Comparison of ENCODE assay signal across 8 cellular contexts in genomic region chr1:21865943-21866628, GRCh38. TPM values are rescaled to one million over a fixed set of nuclear protein-coding genes. Genes with fewer than 3 reads are reported as not detected.
DNase-seq lines count a peak whose midpoint lies in the region; ATAC-seq and TF ChIP-seq lines count a peak whose summit lies in the region.

No MANE protein-coding gene starts in this region.

- H3K9me2 ChIP-seq in GM23248 (ENCODE audit: insufficient read depth) = no peaks in the 10 kb centered on the region

- peaks cover 2% of the 10 kb centered on the region for H3K4me1 Mint-ChIP-seq in activated naive CD8-positive, alpha-beta T cell treated with anti-CD3 and anti-CD28 coated beads, Interleukin-2, amount 50 U/mL, for 24 hours
- H3K4me1 Mint-ChIP-seq in MCF 10A (ENCODE audit: insufficient read depth, unreplicated experiment) = peaks cover 16% of the 10 kb centered on the region

- no peak overlapping the region for H3K4me3 Mint-ChIP-seq in activated naive CD8-positive, alpha-beta T cell treated with anti-CD3 and anti-CD28 coated beads, Interleukin-2, amount 50 U/mL, for 24 hours
- no peak overlapping the region for H3K4me3 Mint-ChIP-seq in MCF 10A (ENCODE audit: unreplicated experiment)

- POLR2A ChIA-PET in MCF 10A (lab: Yijun Ruan, JAX) = no interaction called here

- H3K4me1 ChIP-seq in GM23248 (ENCODE audit: insufficient read depth) = peaks cover 18% of the 10 kb centered on the region

- peak; percentile 62 for ATAC-seq in GM21367 (IDR thresholded peaks at IDR 0.05; ENCODE audit: unreplicated experiment)
- ATAC-seq in activated naive CD8-positive, alpha-beta T cell treated with anti-CD3 and anti-CD28 coated beads, Interleukin-2, amount 50 U/mL, for 24 hours = peak; percentile 27

- H3K9me3 ChIP-seq in GM23248 (ENCODE audit: low read depth) = no peaks in the 10 kb centered on the region

- H3K27me3 ChIP-seq in GM23248 (replicated peaks; ENCODE audit: insufficient read depth) = no peaks in the 10 kb centered on the region

- BruUV-seq in MCF 10A (replicated peaks; lab: Mats Ljungman, UMichigan) = no TSS peak

- no peaks in the 10 kb centered on the region for H4K20me1 ChIP-seq in GM23248 (ENCODE audit: insufficient read depth)

- peaks cover 49% of the 10 kb centered on the region for H3F3A ChIP-seq in GM23248 (ENCODE audit: insufficient read depth)

- 65 to 66% methylated on average over 10 of the region's 10 CpGs for WGBS in GM23248 (ENCODE audit: low coverage in 1 of 2, low lambda C conversion rate in 2 of 2, missing lambda C conversion rate in 2 of 2), 2 experiments

- no peaks in the 10 kb centered on the region for H3K36me3 Mint-ChIP-seq in activated naive CD8-positive, alpha-beta T cell treated with anti-CD3 and anti-CD28 coated beads, Interleukin-2, amount 50 U/mL, for 24 hours (ENCODE audit: low read depth)
- H3K36me3 Mint-ChIP-seq in MCF 10A (ENCODE audit: insufficient read depth, unreplicated experiment) = peaks cover 55% of the 10 kb centered on the region

- H2AFZ ChIP-seq in GM23248 = no peak overlapping the region

- no peak overlapping the region for H3K4me3 ChIP-seq in GM23248

- peaks cover 48% of the 10 kb centered on the region for H3K36me3 ChIP-seq in GM23248 (ENCODE audit: low read depth)

- H3K27ac Mint-ChIP-seq in activated naive CD8-positive, alpha-beta T cell treated with anti-CD3 and anti-CD28 coated beads, Interleukin-2, amount 50 U/mL, for 24 hours = no peak overlapping the region
- no peak overlapping the region for H3K27ac Mint-ChIP-seq in MCF 10A (ENCODE audit: low read depth, unreplicated experiment)

- peaks cover 14% of the 10 kb centered on the region for H3K79me2 ChIP-seq in GM23248 (ENCODE audit: insufficient read depth)

- H3K9me3 Mint-ChIP-seq in activated naive CD8-positive, alpha-beta T cell treated with anti-CD3 and anti-CD28 coated beads, Interleukin-2, amount 50 U/mL, for 24 hours = no peaks in the 10 kb centered on the region
- no peaks in the 10 kb centered on the region for H3K9me3 Mint-ChIP-seq in MCF 10A (ENCODE audit: unreplicated experiment)

- no peak overlapping the region for H3K9ac ChIP-seq in GM23248

- no peak for TF ChIP-seq CTCF in MCF 10A (IDR thresholded peaks at IDR 0.05; ENCODE audit: unreplicated experiment)

- H3K4me2 ChIP-seq in GM23248 (ENCODE audit: unreplicated experiment) = no peak overlapping the region

- intact Hi-C loops in MCF 10A (cut with micrococcal nuclease) = loop anchor here (10.0 kb wide), 1 partner anchor 89 kb away; no protein-coding TSS in a partner anchor

- H3K27ac ChIP-seq in GM23248 = no peak overlapping the region

- H3K27me3 Mint-ChIP-seq in activated naive CD8-positive, alpha-beta T cell treated with anti-CD3 and anti-CD28 coated beads, Interleukin-2, amount 50 U/mL, for 24 hours = no peaks in the 10 kb centered on the region
- H3K27me3 Mint-ChIP-seq in MCF 10A (ENCODE audit: insufficient read depth, unreplicated experiment) = no peaks in the 10 kb centered on the region

- in situ Hi-C loops in GM23248 (cut with MboI) = no loop called here

- CTCF ChIA-PET in MCF 10A (lab: Yijun Ruan, JAX) = no interaction called here

- DNase-seq in ELF-1 (ENCODE audit: low read depth, low spot score) = peak; percentile 82
- DNase-seq in HUDEP-2 (lab: John Stamatoyannopoulos, UW; ENCODE audit: unreplicated experiment in 76 of 76) = peak in 72 of 76 experiments; percentile 19 to 86 (median 61)
- DNase-seq in activated naive CD8-positive, alpha-beta T cell treated with anti-CD3 and anti-CD28 coated beads, Interleukin-2, amount 50 U/mL, for 24 hours = no peak
- no peak for DNase-seq in MCF 10A (ENCODE audit: unreplicated experiment)
- no peak for DNase-seq in AG08395 (ENCODE audit: low spot score)
- no peak for DNase-seq in GM23248
- DNase-seq in medulla oblongata (ENCODE audit: extremely low spot score) = no peak

RNA-seq across cellular contexts. Expression of gene LDLRAD2, which starts 54.0 kb away (rescaled TPM):
- total RNA-seq in MCF 10A (2022) = not detected in 2 replicates
- not detected in 2 replicates for total RNA-seq in GM23248 (2014; rRNA removed; shearing (Covaris generic))
- 8.5 and 13.2 TPM in 2 replicates for polyA plus RNA-seq in GM23248 (2016; fragmentation: Nextera tagmentation; extraction: Ambion mirVana)

Comparison
In these comparisons a context has a peak if more than half of its experiments do, and no peak if none do; other contexts are left out.
1. DNase-seq: peak in ELF-1 (single experiment) and HUDEP-2 (72 of 76); none in activated naive CD8-positive, alpha-beta T cell treated with anti-CD3 and anti-CD28 coated beads, Interleukin-2, amount 50 U/mL, for 24 hours (single experiment), MCF 10A (single experiment), AG08395 (single experiment), GM23248 (single experiment) and medulla oblongata (single experiment).